In genomic region chr7:94400643-94401042, GRCh38 we compare ENCODE assay signal across 18 cellular contexts. TPM values are rescaled to one million over a fixed set of nuclear protein-coding genes. Genes with fewer than 3 reads are reported as not detected.
DNase-seq lines count a peak whose midpoint lies in the region; ATAC-seq, FAIRE-seq and TF ChIP-seq lines count a peak whose summit lies in the region.
"Had no signal": no experiment of that assay in that cellular context is flagged by ENCODE, and none has a peak within 500 bp of the region (broad histone marks: within the 10 kb centered on the region; RNA-seq: fewer than 3 reads in every experiment).

No MANE protein-coding gene starts in this region.

- no peak for TF ChIP-seq POLR2A in IMR-90 (IDR thresholded peaks at IDR 0.05; ENCODE audit: low read depth, low read length)
- no peak for TF ChIP-seq POLR2A in stomach (IDR thresholded peaks at IDR 0.05)

- peaks cover 8 to 16% of the 10 kb centered on the region in 2 experiments; a peak in 3 of 4 replicates for H3K79me1 ChIP-seq in IMR-90 (ENCODE audit: low read depth in 1 of 2, low read length in 2 of 2)

- H3K18ac ChIP-seq in IMR-90 (ENCODE audit: low read depth, low read length) = peak overlapping the region; percentile 98

- H4K8ac ChIP-seq in IMR-90 (ENCODE audit: low read depth in 2 of 2, low read length in 2 of 2) = peak overlapping the region; percentile 36 to 49; a peak in 1 of 4 replicates

- TF ChIP-seq CTCF in IMR-90 (conservative IDR thresholded peaks at IDR 0.05; ENCODE audit: low read depth, low read length) (no peak), astrocyte (IDR thresholded peaks at IDR 0.05; ENCODE audit: insufficient read depth, low read depth, low read length) (no peak), fibroblast of villous mesenchyme (IDR thresholded peaks at IDR 0.05; ENCODE audit: insufficient read depth, low read depth, low read length) (no peak), stomach (IDR thresholded peaks at IDR 0.05) (no peak)

- peak overlapping the region; percentile 95 for H3K27ac Mint-ChIP-seq in astrocyte (ENCODE audit: unreplicated experiment)
- H3K27ac Mint-ChIP-seq: activated T-helper 1 cell treated with anti-CD3 and anti-CD28 coated beads, Interleukin-12 subunit alpha, Interleukin-12 subunit beta, Interleukin-2, Interleukin-4 antibody, amounts not matched to agents 30 ng/mL and 10 ng/mL and 1 ng/mL, durations not matched to agents 14 hours and 24 hours and 36 hours; progenitor cell of endocrine pancreas had no signal

- H3K79me2 ChIP-seq in astrocyte (ENCODE audit: insufficient read depth, low read length) = peaks cover 96% of the 10 kb centered on the region

- H3K4me2 ChIP-seq in IMR-90 (ENCODE audit: low read depth, low read length) (peak overlapping the region; percentile 96), astrocyte (ENCODE audit: low read length) (peak overlapping the region; percentile 86)

- no peak overlapping the region for H2BK20ac ChIP-seq in IMR-90 (ENCODE audit: low read depth, low read length)

- H3K4me3 Mint-ChIP-seq in astrocyte (ENCODE audit: unreplicated experiment) = peak overlapping the region; percentile 100
- H3K4me3 Mint-ChIP-seq: activated T-helper 1 cell treated with anti-CD3 and anti-CD28 coated beads, Interleukin-12 subunit alpha, Interleukin-12 subunit beta, Interleukin-2, Interleukin-4 antibody, amounts not matched to agents 30 ng/mL and 10 ng/mL and 1 ng/mL, durations not matched to agents 14 hours and 24 hours and 36 hours had no signal

- H2AFZ ChIP-seq in IMR-90 (replicated peaks; ENCODE audit: low read length, poor library complexity) (no peak overlapping the region), astrocyte (ENCODE audit: low read depth, low read length) (no peak overlapping the region)

- H3K23ac ChIP-seq in IMR-90 (ENCODE audit: low read depth, low read length) = peak overlapping the region; percentile 89; the same call in 1 of the 2 replicates

- H3K9me3 Mint-ChIP-seq in astrocyte (ENCODE audit: unreplicated experiment) = no peaks in the 10 kb centered on the region
- H3K9me3 Mint-ChIP-seq: activated T-helper 1 cell treated with anti-CD3 and anti-CD28 coated beads, Interleukin-12 subunit alpha, Interleukin-12 subunit beta, Interleukin-2, Interleukin-4 antibody, amounts not matched to agents 30 ng/mL and 10 ng/mL and 1 ng/mL, durations not matched to agents 14 hours and 24 hours and 36 hours had no signal

- peaks cover 30% of the 10 kb centered on the region for H3K4me1 Mint-ChIP-seq in astrocyte (ENCODE audit: low read depth, unreplicated experiment)

- H3K4me3 ChIP-seq in IMR-90 (ENCODE audit: insufficient read depth, low read depth, low read length) (peak overlapping the region; percentile 50), astrocyte (ENCODE audit: insufficient read depth, low read depth, low read length) (peak overlapping the region; percentile 97), fibroblast of villous mesenchyme (ENCODE audit: low read depth, low read length) (peak overlapping the region; percentile 83), stomach (peak overlapping the region in 1 of 4 donors; percentile 0)

- intact Hi-C loops in IMR-90 (cut with micrococcal nuclease) (no loop called here), stomach (cut with DNase I; ENCODE audit: low total_unique reads) (no loop called here)

- H4K20me1 ChIP-seq in IMR-90 (ENCODE audit: insufficient read depth, low read length) (peaks cover 47% of the 10 kb centered on the region; the same call in 1 of the 2 replicates), astrocyte (ENCODE audit: insufficient read depth, low read length) (peaks cover 78% of the 10 kb centered on the region)

- H3K27ac ChIP-seq in IMR-90 (ENCODE audit: insufficient read depth, low read length) (peak overlapping the region; percentile 91; the same call in 1 of the 2 replicates), astrocyte (ENCODE audit: low read depth, low read length) (peak overlapping the region; percentile 64), stomach (peak overlapping the region in 3 of 5 donors; percentile 37 to 45 (median 43))

- peaks cover 37% of the 10 kb centered on the region for H3K36me3 Mint-ChIP-seq in astrocyte (ENCODE audit: low read depth, unreplicated experiment)

- H3K4me1 ChIP-seq in IMR-90 (ENCODE audit: control insufficient read depth, insufficient read depth, low read length) = peaks cover 12% of the 10 kb centered on the region
- H3K4me1 ChIP-seq in astrocyte (ENCODE audit: insufficient read depth, low read length) = peaks cover 36% of the 10 kb centered on the region
- peaks cover 0 to 28% (median 11%) of the 10 kb centered on the region in 4 donors for H3K4me1 ChIP-seq in stomach

- H3K9me3 ChIP-seq in IMR-90 (ENCODE audit: control insufficient read depth, insufficient read depth, low read length) (no peaks in the 10 kb centered on the region), astrocyte (ENCODE audit: insufficient read depth, low read depth, low read length) (no peaks in the 10 kb centered on the region), stomach (no peaks in the 10 kb centered on the region)
- H3K9me3 ChIP-seq: tibial nerve had no signal

- POLR2A ChIA-PET in IMR-90 (lab: Charles Lee; ENCODE audit: unreplicated experiment) = interaction anchor here (1.0 to 7.9 kb wide), 3 partner anchors 10 to 102 kb away, joined by 3 to 163 read pairs (median 3); no protein-coding TSS in a partner anchor

- TF ChIP-seq EP300 in stomach (IDR thresholded peaks at IDR 0.05) = no peak

- H3K27me3 ChIP-seq in IMR-90 (ENCODE audit: control insufficient read depth, insufficient read depth, low read length) (no peaks in the 10 kb centered on the region), astrocyte (ENCODE audit: insufficient read depth, low read length) (no peaks in the 10 kb centered on the region), stomach (no peaks in the 10 kb centered on the region)
- H3K27me3 ChIP-seq: tibial nerve had no signal

- peak overlapping the region; percentile 33; the same call in 1 of the 2 replicates for H3K56ac ChIP-seq in IMR-90 (ENCODE audit: extremely low read depth, insufficient read depth, low read length)

- CTCF ChIA-PET in IMR-90 (lab: Yijun Ruan, JAX) = interaction anchor here (1.2 to 4.4 kb wide), 5 partner anchors 36 to 111 kb away, joined by 3 to 26 read pairs (median 4); no protein-coding TSS in a partner anchor

- ATAC-seq in IMR-90 (ENCODE audit: low read depth) (no peak), HG03442 (IDR thresholded peaks at IDR 0.05; ENCODE audit: unreplicated experiment) (no peak), HG02642 (IDR thresholded peaks at IDR 0.05; ENCODE audit: poor library complexity, unreplicated experiment) (no peak)

- DNase-seq in IMR-90 = no peak
- DNase-seq in astrocyte (ENCODE audit: low read depth) = no peak
- no peak for DNase-seq in fibroblast of villous mesenchyme (ENCODE audit: low read depth)
- no peak for DNase-seq in stomach
- no peak for DNase-seq in NCI-H1436 (lab: John Stamatoyannopoulos, UW)
- DNase-seq in activated T-cell treated with anti-CD3 and anti-CD28 coated beads for 4 hours = no peak
- DNase-seq: activated CD4-positive, alpha-beta T cell treated with anti-CD3 and anti-CD28 coated beads, Interleukin-2, amount 50 U/mL, for 4 hours; amygdala; head of caudate nucleus; NCI-H1048; NK-92 treated with Interleukin-12 subunit alpha and Interleukin-12 subunit beta, amount 100 ng/mL, for 24 hours; SIG-M5; stimulated activated CD4-positive, alpha-beta T cell treated with anti-CD3 and anti-CD28 coated beads, Interleukin-1b, Interleukin-23, amount 100 ng/mL, for 48 hours had no signal

- dilution Hi-C loops in IMR-90 (cut with HindIII; ENCODE audit: low sequenced_read_pairs, unreplicated experiment) = no loop called here

- no peak overlapping the region for H2BK15ac ChIP-seq in IMR-90 (ENCODE audit: low read depth, low read length)

- no peaks in the 10 kb centered on the region; the same call in 1 of the 2 replicates for H3K9me1 ChIP-seq in IMR-90 (ENCODE audit: insufficient read depth, low read length)

- no peak overlapping the region for H4K91ac ChIP-seq in IMR-90 (ENCODE audit: insufficient read depth, low read depth, low read length)

- no peaks in the 10 kb centered on the region for H3K27me3 Mint-ChIP-seq in astrocyte (ENCODE audit: low read depth, unreplicated experiment)
- H3K27me3 Mint-ChIP-seq: progenitor cell of endocrine pancreas had no signal

- peak overlapping the region; percentile 31; the same call in 1 of the 2 replicates for H3K14ac ChIP-seq in IMR-90 (replicated peaks; ENCODE audit: low read depth, low read length)

- no peak overlapping the region; the same call in 1 of the 2 replicates for H2BK120ac ChIP-seq in IMR-90 (ENCODE audit: low read depth, low read length)

- peak overlapping the region; percentile 92 for H2BK5ac ChIP-seq in IMR-90 (ENCODE audit: low read depth, low read length, poor library complexity, severe bottlenecking)

- H3K9ac ChIP-seq in IMR-90 (ENCODE audit: low read depth, low read length) (peak overlapping the region; percentile 97), astrocyte (ENCODE audit: low read length) (peak overlapping the region; percentile 99)

- H3K36me3 ChIP-seq in IMR-90 (ENCODE audit: control insufficient read depth, insufficient read depth, low read length) (peaks cover 78% of the 10 kb centered on the region), astrocyte (ENCODE audit: insufficient read depth, low read length) (peaks cover 78% of the 10 kb centered on the region), stomach (peaks cover 0 to 35% (median 21%) of the 10 kb centered on the region in 4 donors)

- H3K4ac ChIP-seq in IMR-90 (ENCODE audit: low read depth, low read length) = peak overlapping the region; percentile 2; the same call in 1 of the 2 replicates

- no peak overlapping the region for H2AK9ac ChIP-seq in IMR-90 (replicated peaks; ENCODE audit: low read depth, low read length, poor library complexity)

- H2AK5ac ChIP-seq in IMR-90 (ENCODE audit: low read depth, low read length) = no peak overlapping the region

- in situ Hi-C loops in IMR-90 (cut with MboI; ENCODE audit: low sequenced_read_pairs) = no loop called here

- peak overlapping the region; percentile 78 for H4K5ac ChIP-seq in IMR-90 (ENCODE audit: low read depth, low read length)

- TF ChIP-seq RAD21 in IMR-90 (IDR thresholded peaks at IDR 0.05; ENCODE audit: low read length) = no peak

- WGBS in IMR-90 (ENCODE audit: extremely low coverage in 2 of 2, insufficient read length in 1 of 2), 2 experiments = no CpG with 5 or more reads among the region's 2 CpGs
- 47 to 86% (median 70%) methylated on average over 2 of the region's 2 CpGs for WGBS in stomach, 5 donors

- FAIRE-seq in astrocyte (lab: Jason Lieb, UNC) = no peak

- no TSS peak for BruUV-seq in IMR-90 (replicated peaks; lab: Mats Ljungman, UMichigan)

TF ChIP-seq in IMR-90, 13 proteins besides CTCF, POLR2A, EP300 and RAD21 (continues in another document):
- no peak for TF ChIP-seq RFX5 (IDR thresholded peaks at IDR 0.05; ENCODE audit: low read depth, low read length)

RNA-seq across cellular contexts. Expression of gene COL1A2, which starts 5.9 kb away (rescaled TPM):
- total RNA-seq in IMR-90 (2012; rRNA removed) (1,211 and 1,351 TPM in 2 replicates), astrocyte (6,748 and 8,907 TPM in 2 replicates), fibroblast of villous mesenchyme (2,828 and 5,152 TPM in 2 replicates), stomach (1,000 to 10,000 TPM in 2 of 5 donors, 100 to 1,000 TPM in 2, 10 to 100 TPM in 1; 30.9 to 3,975 (median 234) TPM)
- polyA plus RNA-seq in IMR-90 (2012; rRNA removed) (3,922 and 4,454 TPM in 2 replicates), stomach (10 to 100 TPM; 32.2 to 51.6 (median 48.3) TPM)
- polyA plus RNA-seq in IMR-90 (2012; cell fraction: cytosol; rRNA removed) = 4,367 and 7,099 TPM in 2 replicates
- polyA plus RNA-seq in IMR-90 (2012; cell fraction: nucleus; rRNA removed; ENCODE audit: low replicate concordance) = 4,818 and 7,550 TPM in 2 replicates
